In genomic region chr1:25832336-25833037, GRCh38 we compare ENCODE assay signal across 27 cellular contexts. TPM values are rescaled to one million over a fixed set of nuclear protein-coding genes. Genes with fewer than 3 reads are reported as not detected.
A peak's percentile ranks its signal among the peaks of the same experiment; 100 is the strongest.
DNase-seq lines count a peak whose midpoint lies in the region; ATAC-seq, FAIRE-seq and TF ChIP-seq lines count a peak whose summit lies in the region.
"Had no signal": no experiment of that assay in that cellular context is flagged by ENCODE, and none has a peak within 500 bp of the region (broad histone marks: within the 10 kb centered on the region; RNA-seq: fewer than 3 reads in every experiment).

No MANE protein-coding gene starts in this region.

- H3K9ac ChIP-seq in K562 (ENCODE audit: insufficient read depth in 1 of 2, low read depth in 2 of 2, low read length in 2 of 2): peak overlapping the region in 1 of 2 experiments; percentile 15; a peak in 1 of 4 replicates

- H3K27me3 ChIP-seq in Caco-2 (replicated peaks; ENCODE audit: control insufficient read depth, insufficient read depth, low read length): no peaks in the 10 kb centered on the region
- no peaks in the 10 kb centered on the region for H3K27me3 ChIP-seq in K562 (ENCODE audit: control insufficient read depth in 2 of 2, insufficient read depth in 2 of 2, low read length in 2 of 2)
- H3K27me3 ChIP-seq: spleen had no signal

- intact Hi-C loops in Caco-2 (cut with micrococcal nuclease; ENCODE audit: unreplicated experiment): no loop called here
- intact Hi-C loops in K562 (cut with micrococcal nuclease): no loop called here
- intact Hi-C loops in mucosa of descending colon (cut with DNase I, micrococcal nuclease): no loop called here

- H3K4me3 ChIP-seq in Caco-2 (ENCODE audit: low read depth, low read length) (no peak overlapping the region), K562 (no peak overlapping the region), mucosa of descending colon (no peak overlapping the region)
- H3K4me3 ChIP-seq: GM23338, lung, spleen, thoracic aorta had no signal

- H3K36me3 ChIP-seq in Caco-2 (ENCODE audit: control insufficient read depth, insufficient read depth, low read length) (peaks cover 1% of the 10 kb centered on the region), K562 (ENCODE audit: control insufficient read depth, insufficient read depth, low read length) (peaks cover 99% of the 10 kb centered on the region), mucosa of descending colon (ENCODE audit: low read depth) (peaks cover 22% of the 10 kb centered on the region)

- peak overlapping the region; percentile 31; the same call in 1 of the 3 replicates for H3K27ac ChIP-seq in K562 (ENCODE audit: extremely low read depth, low read depth, low read length)
- H3K27ac ChIP-seq: thoracic aorta had no signal

- CTCF ChIA-PET in Caco-2 (lab: Charles Lee): no interaction called here
- CTCF ChIA-PET in K562 (lab: Yijun Ruan, JAX; ENCODE audit: low intra/inter-chr PET ratio): no interaction called here

- H3K36me3 Mint-ChIP-seq in Caco-2 (ENCODE audit: insufficient read depth, unreplicated experiment): peaks cover 65% of the 10 kb centered on the region

- no peak overlapping the region for H3K27ac Mint-ChIP-seq in Caco-2 (ENCODE audit: unreplicated experiment)
- H3K27ac Mint-ChIP-seq: activated naive CD8-positive, alpha-beta T cell treated with anti-CD3 and anti-CD28 coated beads for 36 hours; activated T-helper 17 cell treated with anti-CD3 and anti-CD28 coated beads, Interleukin-2, amount 50 U/mL, for 72 hours; effector memory CD8-positive, alpha-beta T cell; GM23338 had no signal

- H3K9me3 ChIP-seq in Caco-2 (no peaks in the 10 kb centered on the region), K562 (replicated peaks; ENCODE audit: control insufficient read depth, insufficient read depth, low read depth, low read length) (no peaks in the 10 kb centered on the region), mucosa of descending colon (no peaks in the 10 kb centered on the region)
- H3K9me3 ChIP-seq: spleen, thoracic aorta had no signal

- TF ChIP-seq POLR2A in K562 (conservative IDR thresholded peaks at IDR 0.05): no peak

- TSS peak; percentile 26 for BruUV-seq in Caco-2 (replicated peaks; lab: Mats Ljungman, UMichigan)
- BruUV-seq in K562 (replicated peaks; lab: Mats Ljungman, UMichigan): TSS peak; percentile 40

- in situ Hi-C loops in K562 (cut with MboI): no loop called here

- no peak overlapping the region for H3K4me3 Mint-ChIP-seq in Caco-2 (ENCODE audit: unreplicated experiment)
- H3K4me3 Mint-ChIP-seq: activated naive CD8-positive, alpha-beta T cell treated with anti-CD3 and anti-CD28 coated beads for 36 hours; activated T-helper 17 cell treated with anti-CD3 and anti-CD28 coated beads, Interleukin-2, amount 50 U/mL, for 72 hours; CD8-positive, alpha-beta memory T cell; effector memory CD8-positive, alpha-beta T cell; GM23338 had no signal

- POLR2A ChIA-PET in Caco-2 (lab: Charles Lee) (no interaction called here), K562 (lab: Yijun Ruan, JAX) (interaction anchor here (0.6 to 11.2 kb wide), 10 partner anchors 11 to 626 kb away, joined by 3 to 108 read pairs (median 4); partner anchors contain the start of genes MTFR1L and PAQR7)

- WGBS in K562 (ENCODE audit: insufficient coverage, low coverage, missing lambda C conversion rate): 48% methylated on average over 6 of the region's 6 CpGs

- no peaks in the 10 kb centered on the region for H3K27me3 Mint-ChIP-seq in Caco-2 (ENCODE audit: insufficient read depth, unreplicated experiment)
- H3K27me3 Mint-ChIP-seq: activated naive CD8-positive, alpha-beta T cell treated with anti-CD3 and anti-CD28 coated beads for 36 hours; activated T-helper 17 cell treated with anti-CD3 and anti-CD28 coated beads, Interleukin-2, amount 50 U/mL, for 72 hours; CD8-positive, alpha-beta memory T cell; effector memory CD8-positive, alpha-beta T cell had no signal

- H3K9me3 Mint-ChIP-seq in Caco-2 (ENCODE audit: unreplicated experiment): no peaks in the 10 kb centered on the region
- H3K9me3 Mint-ChIP-seq: activated naive CD8-positive, alpha-beta T cell treated with anti-CD3 and anti-CD28 coated beads for 36 hours; activated T-helper 17 cell treated with anti-CD3 and anti-CD28 coated beads, Interleukin-2, amount 50 U/mL, for 72 hours; CD8-positive, alpha-beta memory T cell; effector memory CD8-positive, alpha-beta T cell; GM23338 had no signal

- H3K9me1 ChIP-seq in K562 (ENCODE audit: control insufficient read depth, insufficient read depth, low read length): no peaks in the 10 kb centered on the region

- peaks cover 5% of the 10 kb centered on the region for H3K4me1 Mint-ChIP-seq in Caco-2 (ENCODE audit: low read depth, unreplicated experiment)

- no peak for FAIRE-seq in K562 (lab: Jason Lieb, UNC)
- FAIRE-seq: GM12891, GM19239 had no signal

- TF ChIP-seq CTCF in Caco-2 (IDR thresholded peaks at IDR 0.05; ENCODE audit: insufficient read depth in 1 of 2, low read depth in 1 of 2, low read length in 1 of 2, severe bottlenecking in 1 of 2, unreplicated experiment in 1 of 2): no peak
- TF ChIP-seq CTCF in K562 (IDR thresholded peaks at IDR 0.05 in 2 of 3, conservative IDR thresholded peaks at IDR 0.05 in 1 of 3; ENCODE audit: insufficient read depth in 2 of 3, low read depth in 1 of 3, low read length in 3 of 3): no peak
- no peak for TF ChIP-seq CTCF in mucosa of descending colon (IDR thresholded peaks at IDR 0.05)

- H3K79me2 ChIP-seq in K562 (ENCODE audit: control insufficient read depth, insufficient read depth, low read length): peaks cover 48% of the 10 kb centered on the region

- peaks cover 12% of the 10 kb centered on the region; the same call in 1 of the 2 replicates for H4K20me1 ChIP-seq in K562 (replicated peaks; ENCODE audit: control insufficient read depth, insufficient read depth, low read length)

- no peaks in the 10 kb centered on the region for H3K4me1 ChIP-seq in Caco-2
- peaks cover 10 to 25% of the 10 kb centered on the region in 2 experiments; a peak in 4 of 5 replicates for H3K4me1 ChIP-seq in K562 (replicated peaks in 1 of 2; ENCODE audit: control insufficient read depth in 2 of 2, insufficient read depth in 2 of 2, low read length in 2 of 2)
- no peaks in the 10 kb centered on the region for H3K4me1 ChIP-seq in mucosa of descending colon (ENCODE audit: low read depth)

- no peak overlapping the region for H2AFZ ChIP-seq in K562 (ENCODE audit: low read depth, low read length)
- H2AFZ ChIP-seq: GM23338 had no signal

- no peak for TF ChIP-seq EP300 in K562 (IDR thresholded peaks at IDR 0.05; ENCODE audit: low read length)

- no peak for DNase-seq in Caco-2
- DNase-seq in M059J (ENCODE audit: low read depth): peak; percentile 35
- no peak for DNase-seq in K562 (ENCODE audit: extremely low read depth in 1 of 4, low spot score in 3 of 4)
- no peak for DNase-seq in mucosa of descending colon
- DNase-seq in amniotic stem cell (lab: John Stamatoyannopoulos, UW): no peak
- no peak for DNase-seq in cerebellum (ENCODE audit: low spot score)
- no peak for DNase-seq in putamen (ENCODE audit: low spot score)
- DNase-seq: activated CD4-positive, alpha-beta T cell treated with anti-CD3 and anti-CD28 coated beads, Interleukin-2, amount 50 U/mL, for 1 hour; activated naive CD8-positive, alpha-beta T cell treated with anti-CD3 and anti-CD28 coated beads for 36 hours; CD8-positive, alpha-beta memory T cell; DMS53; effector memory CD8-positive, alpha-beta T cell; KG1; NCI-H187; nucleus accumbens; retina; SIG-M5; spleen; stimulated activated CD4-positive, alpha-beta T cell treated with anti-CD3 and anti-CD28 coated beads, Interleukin-4, amount 100 ng/mL, for 1 hour; T-helper 1 cell had no signal

- TF ChIP-seq RAD21 in K562 (CRISPR knock-in tag; conservative IDR thresholded peaks at IDR 0.05 in 1 of 2, IDR thresholded peaks at IDR 0.05 in 1 of 2): no peak

- H3K4me2 ChIP-seq in K562 (ENCODE audit: insufficient read depth, low read length): 0 out of 2 replicates have a peak overlapping the region, but pooled peaks have one; percentile 5
- H3K4me2 ChIP-seq: GM23338 had no signal

- peak; percentile 15; the same call in 2 of the 3 replicates for ATAC-seq in K562
- ATAC-seq in mucosa of descending colon: peak; percentile 66
- no peak for ATAC-seq in GM19324 (IDR thresholded peaks at IDR 0.05; ENCODE audit: low FRiP score, unreplicated experiment)
- ATAC-seq: activated T-helper 17 cell treated with anti-CD3 and anti-CD28 coated beads, Interleukin-2, amount 50 U/mL, for 72 hours; effector memory CD8-positive, alpha-beta T cell; GM23338 had no signal

RNA-seq across cellular contexts. Expression of gene MTFR1L, which starts 12.7 kb away (rescaled TPM):
- total RNA-seq in Caco-2 (2022) (23.5 and 26.2 TPM in 2 replicates), K562 (2014; rRNA removed) (43.5 and 54.9 TPM in 2 replicates), K562 (2014; rRNA removed; fragmentation: Illumina TruSeq; extraction: Trizol) (39.2 and 41.4 TPM in 2 replicates), K562 (2015; rRNA removed; fragmentation: Illumina TruSeq; extraction: Trizol) (45.2 and 45.8 TPM in 2 replicates), K562 (2021) (54.3 and 58.5 TPM in 2 replicates), mucosa of descending colon (10 to 100 TPM; 46.2 to 94.3 (median 83.0) TPM), cerebellum (39.0 TPM)
- 45.0 and 45.6 TPM in 2 replicates for total RNA-seq in M059J (2014; rRNA removed; shearing (Covaris generic))
- total RNA-seq in K562 (2011; cell fraction: chromatin; rRNA removed; ENCODE audit: low replicate concordance): 93.2 and 162 TPM in 2 replicates
- 112 and 114 TPM in 2 replicates for total RNA-seq in K562 (2011; cell fraction: nucleolus; rRNA removed)
- 110 and 117 TPM in 2 replicates for total RNA-seq in K562 (2011; cell fraction: nucleoplasm; rRNA removed)
- polyA plus RNA-seq in K562 (2011; rRNA removed) (53.7 and 79.7 TPM in 2 replicates), K562 (2014; fragmentation: Illumina TruSeq; extraction: Trizol) (71.0 and 84.8 TPM in 2 replicates), K562 (2014; fragmentation: Nextera tagmentation; extraction: Ambion mirVana) (10 to 100 TPM; 81.2 to 98.5 TPM), K562 (2014; rRNA removed) (45.1 and 60.0 TPM in 2 replicates)
- polyA plus RNA-seq in K562 (2011; cell fraction: cytosol; rRNA removed): 75.5 and 87.3 TPM in 2 replicates
- polyA plus RNA-seq in K562 (2011; cell fraction: nucleus; rRNA removed): 196 and 214 TPM in 2 replicates
- 57.4 and 71.0 TPM in 2 replicates for polyA plus RNA-seq in K562 (2012)
- polyA minus RNA-seq in K562 (2011; rRNA and poly(A)+ RNA removed): 35.2 and 44.3 TPM in 2 replicates
- polyA minus RNA-seq in K562 (2011; cell fraction: cytosol; rRNA and poly(A)+ RNA removed): 23.6 and 25.6 TPM in 2 replicates
- 31.9 and 51.9 TPM in 2 replicates for polyA minus RNA-seq in K562 (2011; cell fraction: nucleus; rRNA and poly(A)+ RNA removed)

RNA-seq across cellular contexts. Expression of gene AUNIP, which starts 26.8 kb away (rescaled TPM):
- 12.3 and 16.8 TPM in 2 replicates for total RNA-seq in Caco-2 (2022)
- total RNA-seq in M059J (2014; rRNA removed; shearing (Covaris generic)): 7.1 and 9.1 TPM in 2 replicates
- total RNA-seq in K562 (2011; cell fraction: chromatin; rRNA removed; ENCODE audit: low replicate concordance): 50.6 and 72.2 TPM in 2 replicates
- 35.2 and 36.8 TPM in 2 replicates for total RNA-seq in K562 (2011; cell fraction: nucleolus; rRNA removed)
- 48.3 and 56.9 TPM in 2 replicates for total RNA-seq in K562 (2011; cell fraction: nucleoplasm; rRNA removed)
- 46.4 and 51.4 TPM in 2 replicates for total RNA-seq in K562 (2014; rRNA removed)
- 47.1 and 55.0 TPM in 2 replicates for total RNA-seq in K562 (2014; rRNA removed; fragmentation: Illumina TruSeq; extraction: Trizol)
- total RNA-seq in K562 (2015; rRNA removed; fragmentation: Illumina TruSeq; extraction: Trizol): 40.5 and 41.4 TPM in 2 replicates
- total RNA-seq in K562 (2021): 30.9 and 31.7 TPM in 2 replicates
- 45.0 and 48.8 TPM in 2 replicates for polyA plus RNA-seq in K562 (2011; rRNA removed)
- 26.1 and 34.8 TPM in 2 replicates for polyA plus RNA-seq in K562 (2011; cell fraction: cytosol; rRNA removed)
- 23.2 and 23.3 TPM in 2 replicates for polyA plus RNA-seq in K562 (2011; cell fraction: nucleus; rRNA removed)
- polyA plus RNA-seq in K562 (2012): 18.8 and 21.2 TPM in 2 replicates
- polyA plus RNA-seq in K562 (2014; fragmentation: Illumina TruSeq; extraction: Trizol): 48.8 and 50.0 TPM in 2 replicates
- 10 to 100 TPM; 12.1 to 15.2 TPM for polyA plus RNA-seq in K562 (2014; fragmentation: Nextera tagmentation; extraction: Ambion mirVana)
- polyA plus RNA-seq in K562 (2014; rRNA removed): 52.3 and 53.8 TPM in 2 replicates
- polyA minus RNA-seq in K562 (2011; rRNA and poly(A)+ RNA removed): 37.1 and 45.0 TPM in 2 replicates
- 10.0 and 14.8 TPM in 2 replicates for polyA minus RNA-seq in K562 (2011; cell fraction: cytosol; rRNA and poly(A)+ RNA removed)
- polyA minus RNA-seq in K562 (2011; cell fraction: nucleus; rRNA and poly(A)+ RNA removed): 18.4 and 30.3 TPM in 2 replicates
- 1 to 10 TPM in 1 of 3 donors, under 1 TPM in 2; 0.28 to 1.5 (median 0.35) TPM for total RNA-seq in mucosa of descending colon
- total RNA-seq in cerebellum: 1.9 TPM
- total RNA-seq: thoracic aorta had no signal
- polyA plus RNA-seq: CD8-positive, alpha-beta memory T cell had no signal

RNA-seq across cellular contexts. Expression of gene SELENON, which starts 32.5 kb away (rescaled TPM):
- total RNA-seq in Caco-2 (2022) (58.3 and 60.6 TPM in 2 replicates), K562 (2014; rRNA removed) (6.1 and 10.0 TPM in 2 replicates), K562 (2014; rRNA removed; fragmentation: Illumina TruSeq; extraction: Trizol) (5.1 and 6.8 TPM in 2 replicates), K562 (2015; rRNA removed; fragmentation: Illumina TruSeq; extraction: Trizol) (7.0 and 7.4 TPM in 2 replicates), K562 (2021) (21.2 and 24.4 TPM in 2 replicates), mucosa of descending colon (10 to 100 TPM; 29.6 to 45.1 (median 35.9) TPM), cerebellum (21.6 TPM)
- total RNA-seq in M059J (2014; rRNA removed; shearing (Covaris generic)): 35.6 and 62.9 TPM in 2 replicates
- 10.6 and 27.1 TPM in 2 replicates for total RNA-seq in K562 (2011; cell fraction: chromatin; rRNA removed; ENCODE audit: low replicate concordance)
- total RNA-seq in K562 (2011; cell fraction: nucleolus; rRNA removed): 20.8 and 22.0 TPM in 2 replicates
- total RNA-seq in K562 (2011; cell fraction: nucleoplasm; rRNA removed): 23.3 and 31.8 TPM in 2 replicates
- polyA plus RNA-seq in K562 (2011; rRNA removed) (7.1 and 7.2 TPM in 2 replicates), K562 (2014; fragmentation: Illumina TruSeq; extraction: Trizol) (26.7 and 28.9 TPM in 2 replicates), K562 (2014; fragmentation: Nextera tagmentation; extraction: Ambion mirVana) (1 to 10 TPM in 1 of 2 experiments, under 1 TPM in 1; 0.43 to 1.5 TPM), K562 (2014; rRNA removed) (12.5 and 12.6 TPM in 2 replicates)
- polyA plus RNA-seq in K562 (2011; cell fraction: cytosol; rRNA removed): 12.7 and 12.8 TPM in 2 replicates
- polyA plus RNA-seq in K562 (2011; cell fraction: nucleus; rRNA removed): 13.8 and 19.5 TPM in 2 replicates
- 17.5 and 37.6 TPM in 2 replicates for polyA plus RNA-seq in K562 (2012)
- 3.7 and 4.2 TPM in 2 replicates for polyA minus RNA-seq in K562 (2011; rRNA and poly(A)+ RNA removed)
- 12.5 and 15.8 TPM in 2 replicates for polyA minus RNA-seq in K562 (2011; cell fraction: cytosol; rRNA and poly(A)+ RNA removed)
- polyA minus RNA-seq in K562 (2011; cell fraction: nucleus; rRNA and poly(A)+ RNA removed): 2.4 and 3.6 TPM in 2 replicates

RNA-seq across cellular contexts. Expression of gene PAQR7, which starts 43.0 kb away (rescaled TPM):
- total RNA-seq in Caco-2 (2022) (22.3 and 26.0 TPM in 2 replicates), K562 (2014; rRNA removed) (2.4 and 3.3 TPM in 2 replicates), K562 (2014; rRNA removed; fragmentation: Illumina TruSeq; extraction: Trizol) (2.0 and 2.4 TPM in 2 replicates), K562 (2015; rRNA removed; fragmentation: Illumina TruSeq; extraction: Trizol) (2.5 and 2.6 TPM in 2 replicates), K562 (2021) (4.0 and 4.4 TPM in 2 replicates), mucosa of descending colon (1 to 10 TPM; 2.5 to 7.7 (median 2.7) TPM), cerebellum (6.4 TPM)
- total RNA-seq in M059J (2014; rRNA removed; shearing (Covaris generic)): 6.5 and 6.8 TPM in 2 replicates
- total RNA-seq in K562 (2011; cell fraction: chromatin; rRNA removed; ENCODE audit: low replicate concordance): 9.3 and 18.9 TPM in 2 replicates
- 15.7 and 18.8 TPM in 2 replicates for total RNA-seq in K562 (2011; cell fraction: nucleolus; rRNA removed)
- 13.9 and 16.4 TPM in 2 replicates for total RNA-seq in K562 (2011; cell fraction: nucleoplasm; rRNA removed)
- polyA plus RNA-seq in K562 (2011; rRNA removed) (5.2 and 5.4 TPM in 2 replicates), K562 (2014; fragmentation: Illumina TruSeq; extraction: Trizol) (2.9 and 3.3 TPM in 2 replicates), K562 (2014; fragmentation: Nextera tagmentation; extraction: Ambion mirVana) (1 to 10 TPM; 1.1 to 1.2 TPM), K562 (2014; rRNA removed) (2.7 and 3.0 TPM in 2 replicates)
- 8.8 and 14.1 TPM in 2 replicates for polyA plus RNA-seq in K562 (2011; cell fraction: cytosol; rRNA removed)
- polyA plus RNA-seq in K562 (2011; cell fraction: nucleus; rRNA removed): 5.8 and 7.4 TPM in 2 replicates
- polyA plus RNA-seq in K562 (2012): 4.5 and 6.9 TPM in 2 replicates
- 5.5 and 8.5 TPM in 2 replicates for polyA minus RNA-seq in K562 (2011; rRNA and poly(A)+ RNA removed)
- polyA minus RNA-seq in K562 (2011; cell fraction: cytosol; rRNA and poly(A)+ RNA removed): 7.4 and 8.5 TPM in 2 replicates
- 2.0 and 2.4 TPM in 2 replicates for polyA minus RNA-seq in K562 (2011; cell fraction: nucleus; rRNA and poly(A)+ RNA removed)
